In the genomic region with DNA sequence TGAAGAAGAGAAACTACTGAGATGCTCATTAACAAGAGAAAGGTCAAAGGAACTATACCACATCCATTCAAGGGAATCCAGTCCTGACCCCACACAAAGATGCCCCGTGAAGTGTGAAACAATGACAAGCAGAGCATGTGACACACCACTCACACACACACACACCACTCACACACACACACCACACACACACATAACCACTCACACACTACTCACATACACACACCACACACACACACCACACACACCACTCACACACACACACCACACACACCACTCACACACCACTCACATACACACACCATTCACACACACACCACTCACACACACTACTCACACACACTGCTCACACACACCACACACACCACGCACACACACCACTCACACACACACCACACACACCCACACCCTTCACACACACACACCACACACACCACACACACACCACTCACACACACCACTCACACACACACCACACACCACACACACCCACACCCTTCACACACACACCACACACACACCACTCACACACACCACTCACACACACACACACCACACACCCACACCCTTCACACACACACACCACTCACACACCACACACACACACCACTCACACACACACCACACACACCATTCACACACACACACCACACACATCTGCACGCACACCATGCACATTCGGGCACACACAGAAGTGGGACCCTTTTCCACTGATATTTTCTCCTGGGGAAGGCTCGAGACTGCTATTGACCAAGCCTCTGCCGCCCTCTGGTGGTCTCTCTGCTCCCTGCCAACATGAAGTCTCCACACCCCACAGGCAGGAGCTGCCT, we compare ENCODE assay signal across 1 cellular context.
A peak's percentile ranks its signal among the peaks of the same experiment; 100 is the strongest.
TF ChIP-seq lines count a peak whose summit lies in the region.

No MANE protein-coding gene starts in this region.

TF ChIP-seq in K562, 482 proteins besides CTCF, POLR2A, EP300 and RAD21 (continued from another document and continues in another):
- TF ChIP-seq ZNF175 (CRISPR knock-in tag; IDR thresholded peaks at IDR 0.05; ENCODE audit: low read depth) (no peak), JUND (IDR thresholded peaks at IDR 0.05; ENCODE audit: borderline replicate concordance, low read depth, low read length) (peak; percentile 83), JUND (tag; IDR thresholded peaks at IDR 0.05; ENCODE audit: borderline replicate concordance, low read depth, low read length) (peak; percentile 79; the same call in 2 of the 3 replicates), FOXA1 (IDR thresholded peaks at IDR 0.05; ENCODE audit: borderline replicate concordance) (no peak), ZNF165 (CRISPR knock-in tag; IDR thresholded peaks at IDR 0.05; ENCODE audit: borderline replicate concordance) (peak; percentile 55; the same call in 1 of the 2 replicates), NUFIP1 (IDR thresholded peaks at IDR 0.05; ENCODE audit: partially characterized antibody) (peak; percentile 87), RBM34 (IDR thresholded peaks at IDR 0.05; ENCODE audit: borderline replicate concordance, insufficient read depth, low read length) (no peak), ZBTB7A (IDR thresholded peaks at IDR 0.05; ENCODE audit: borderline replicate concordance, control insufficient read depth, low read depth, low read length) (no peak; the same call in 1 of the 2 replicates), PHTF2 (CRISPR knock-in tag; IDR thresholded peaks at IDR 0.05) (no peak), ZNF24 (IDR thresholded peaks at IDR 0.05) (peak; percentile 28; the same call in 1 of the 2 replicates), CTBP1 (IDR thresholded peaks at IDR 0.05; ENCODE audit: borderline replicate concordance) (peak; percentile 92; the same call in 1 of the 2 replicates), IRF2 (CRISPR knock-in tag; IDR thresholded peaks at IDR 0.05) (no peak), TEAD2 (tag; IDR thresholded peaks at IDR 0.05) (no peak), CXXC5 (CRISPR knock-in tag; IDR thresholded peaks at IDR 0.05) (peak; percentile 47), SNIP1 (IDR thresholded peaks at IDR 0.05; ENCODE audit: low read depth) (peak; percentile 48; the same call in 1 of the 2 replicates), BMI1 (IDR thresholded peaks at IDR 0.05; ENCODE audit: low read length) (peak; percentile 44; the same call in 1 of the 2 replicates), LEF1 (IDR thresholded peaks at IDR 0.05) (no peak; the same call in 1 of the 2 replicates), MYNN (IDR thresholded peaks at IDR 0.05) (peak; percentile 51; the same call in 1 of the 2 replicates), MYNN (CRISPR knock-in tag; IDR thresholded peaks at IDR 0.05) (no peak), PTTG1 (tag; IDR thresholded peaks at IDR 0.05; ENCODE audit: low read depth) (no peak), POLR2AphosphoS2 (IDR thresholded peaks at IDR 0.05; ENCODE audit: low read length) (peak; percentile 93; the same call in 1 of the 2 replicates), SIX5 (IDR thresholded peaks at IDR 0.05; ENCODE audit: borderline replicate concordance in 1 of 2, insufficient read depth in 1 of 2, low read depth in 1 of 2, low read length in 2 of 2) (no peak), CHD2 (IDR thresholded peaks at IDR 0.05; ENCODE audit: low read depth, low read length) (peak; percentile 50; the same call in 1 of the 2 replicates), TCF7L2 (IDR thresholded peaks at IDR 0.05; ENCODE audit: low read depth, low read length) (0 out of 2 replicates have a peak, but pooled peaks have one; percentile 30), SUPT5H (IDR thresholded peaks at IDR 0.05) (peak; percentile 73; the same call in 1 of the 2 replicates), HNRNPLL (IDR thresholded peaks at IDR 0.05; ENCODE audit: low read depth, low read length, poor library complexity, severe bottlenecking) (peak; percentile 50), HSF4 (CRISPR knock-in tag; IDR thresholded peaks at IDR 0.05; ENCODE audit: borderline replicate concordance) (peak; percentile 34; the same call in 1 of the 2 replicates), ZNF134 (CRISPR knock-in tag; conservative IDR thresholded peaks at IDR 0.05) (no peak), CHCHD3 (CRISPR knock-in tag; IDR thresholded peaks at IDR 0.05) (no peak), ELF2 (CRISPR knock-in tag; IDR thresholded peaks at IDR 0.05) (no peak), ZNF707 (CRISPR knock-in tag; conservative IDR thresholded peaks at IDR 0.05) (no peak), ZNF561 (CRISPR knock-in tag; conservative IDR thresholded peaks at IDR 0.05) (peak; percentile 65; the same call in 1 of the 2 replicates)
- TF ChIP-seq, protein P1, sequence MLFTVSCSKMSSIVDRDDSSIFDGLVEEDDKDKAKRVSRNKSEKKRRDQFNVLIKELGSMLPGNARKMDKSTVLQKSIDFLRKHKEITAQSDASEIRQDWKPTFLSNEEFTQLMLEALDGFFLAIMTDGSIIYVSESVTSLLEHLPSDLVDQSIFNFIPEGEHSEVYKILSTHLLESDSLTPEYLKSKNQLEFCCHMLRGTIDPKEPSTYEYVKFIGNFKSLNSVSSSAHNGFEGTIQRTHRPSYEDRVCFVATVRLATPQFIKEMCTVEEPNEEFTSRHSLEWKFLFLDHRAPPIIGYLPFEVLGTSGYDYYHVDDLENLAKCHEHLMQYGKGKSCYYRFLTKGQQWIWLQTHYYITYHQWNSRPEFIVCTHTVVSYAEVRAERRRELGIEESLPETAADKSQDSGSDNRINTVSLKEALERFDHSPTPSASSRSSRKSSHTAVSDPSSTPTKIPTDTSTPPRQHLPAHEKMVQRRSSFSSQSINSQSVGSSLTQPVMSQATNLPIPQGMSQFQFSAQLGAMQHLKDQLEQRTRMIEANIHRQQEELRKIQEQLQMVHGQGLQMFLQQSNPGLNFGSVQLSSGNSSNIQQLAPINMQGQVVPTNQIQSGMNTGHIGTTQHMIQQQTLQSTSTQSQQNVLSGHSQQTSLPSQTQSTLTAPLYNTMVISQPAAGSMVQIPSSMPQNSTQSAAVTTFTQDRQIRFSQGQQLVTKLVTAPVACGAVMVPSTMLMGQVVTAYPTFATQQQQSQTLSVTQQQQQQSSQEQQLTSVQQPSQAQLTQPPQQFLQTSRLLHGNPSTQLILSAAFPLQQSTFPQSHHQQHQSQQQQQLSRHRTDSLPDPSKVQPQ (CRISPR knock-in tag; IDR thresholded peaks at IDR 0.05; ENCODE audit: borderline replicate concordance), result no peak
- TF ChIP-seq, protein P2, sequence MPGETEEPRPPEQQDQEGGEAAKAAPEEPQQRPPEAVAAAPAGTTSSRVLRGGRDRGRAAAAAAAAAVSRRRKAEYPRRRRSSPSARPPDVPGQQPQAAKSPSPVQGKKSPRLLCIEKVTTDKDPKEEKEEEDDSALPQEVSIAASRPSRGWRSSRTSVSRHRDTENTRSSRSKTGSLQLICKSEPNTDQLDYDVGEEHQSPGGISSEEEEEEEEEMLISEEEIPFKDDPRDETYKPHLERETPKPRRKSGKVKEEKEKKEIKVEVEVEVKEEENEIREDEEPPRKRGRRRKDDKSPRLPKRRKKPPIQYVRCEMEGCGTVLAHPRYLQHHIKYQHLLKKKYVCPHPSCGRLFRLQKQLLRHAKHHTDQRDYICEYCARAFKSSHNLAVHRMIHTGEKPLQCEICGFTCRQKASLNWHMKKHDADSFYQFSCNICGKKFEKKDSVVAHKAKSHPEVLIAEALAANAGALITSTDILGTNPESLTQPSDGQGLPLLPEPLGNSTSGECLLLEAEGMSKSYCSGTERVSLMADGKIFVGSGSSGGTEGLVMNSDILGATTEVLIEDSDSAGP (CRISPR knock-in tag; IDR thresholded peaks at IDR 0.05), result no peak
- TF ChIP-seq, protein P3, sequence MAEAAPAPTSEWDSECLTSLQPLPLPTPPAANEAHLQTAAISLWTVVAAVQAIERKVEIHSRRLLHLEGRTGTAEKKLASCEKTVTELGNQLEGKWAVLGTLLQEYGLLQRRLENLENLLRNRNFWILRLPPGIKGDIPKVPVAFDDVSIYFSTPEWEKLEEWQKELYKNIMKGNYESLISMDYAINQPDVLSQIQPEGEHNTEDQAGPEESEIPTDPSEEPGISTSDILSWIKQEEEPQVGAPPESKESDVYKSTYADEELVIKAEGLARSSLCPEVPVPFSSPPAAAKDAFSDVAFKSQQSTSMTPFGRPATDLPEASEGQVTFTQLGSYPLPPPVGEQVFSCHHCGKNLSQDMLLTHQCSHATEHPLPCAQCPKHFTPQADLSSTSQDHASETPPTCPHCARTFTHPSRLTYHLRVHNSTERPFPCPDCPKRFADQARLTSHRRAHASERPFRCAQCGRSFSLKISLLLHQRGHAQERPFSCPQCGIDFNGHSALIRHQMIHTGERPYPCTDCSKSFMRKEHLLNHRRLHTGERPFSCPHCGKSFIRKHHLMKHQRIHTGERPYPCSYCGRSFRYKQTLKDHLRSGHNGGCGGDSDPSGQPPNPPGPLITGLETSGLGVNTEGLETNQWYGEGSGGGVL (CRISPR knock-in tag; IDR thresholded peaks at IDR 0.05), result no peak
- TF ChIP-seq, protein P4, sequence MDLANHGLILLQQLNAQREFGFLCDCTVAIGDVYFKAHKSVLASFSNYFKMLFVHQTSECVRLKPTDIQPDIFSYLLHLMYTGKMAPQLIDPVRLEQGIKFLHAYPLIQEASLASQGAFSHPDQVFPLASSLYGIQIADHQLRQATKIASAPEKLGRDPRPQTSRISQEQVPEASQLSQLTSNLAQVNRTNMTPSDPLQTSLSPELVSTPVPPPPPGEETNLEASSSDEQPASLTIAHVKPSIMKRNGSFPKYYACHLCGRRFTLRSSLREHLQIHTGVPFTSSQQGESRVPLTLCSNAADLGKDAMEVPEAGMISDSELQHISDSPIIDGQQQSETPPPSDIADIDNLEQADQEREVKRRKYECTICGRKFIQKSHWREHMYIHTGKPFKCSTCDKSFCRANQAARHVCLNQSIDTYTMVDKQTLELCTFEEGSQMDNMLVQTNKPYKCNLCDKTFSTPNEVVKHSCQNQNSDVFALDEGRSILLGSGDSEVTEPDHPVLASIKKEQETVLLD (IDR thresholded peaks at IDR 0.05), result peak; percentile 93
- TF ChIP-seq, protein P5, sequence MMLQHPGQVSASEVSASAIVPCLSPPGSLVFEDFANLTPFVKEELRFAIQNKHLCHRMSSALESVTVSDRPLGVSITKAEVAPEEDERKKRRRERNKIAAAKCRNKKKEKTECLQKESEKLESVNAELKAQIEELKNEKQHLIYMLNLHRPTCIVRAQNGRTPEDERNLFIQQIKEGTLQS (IDR thresholded peaks at IDR 0.05), result no peak
- TF ChIP-seq, protein P5 (CRISPR knock-in tag; conservative IDR thresholded peaks at IDR 0.05), result peak; percentile 64; the same call in 1 of the 2 replicates
- TF ChIP-seq, protein P6, sequence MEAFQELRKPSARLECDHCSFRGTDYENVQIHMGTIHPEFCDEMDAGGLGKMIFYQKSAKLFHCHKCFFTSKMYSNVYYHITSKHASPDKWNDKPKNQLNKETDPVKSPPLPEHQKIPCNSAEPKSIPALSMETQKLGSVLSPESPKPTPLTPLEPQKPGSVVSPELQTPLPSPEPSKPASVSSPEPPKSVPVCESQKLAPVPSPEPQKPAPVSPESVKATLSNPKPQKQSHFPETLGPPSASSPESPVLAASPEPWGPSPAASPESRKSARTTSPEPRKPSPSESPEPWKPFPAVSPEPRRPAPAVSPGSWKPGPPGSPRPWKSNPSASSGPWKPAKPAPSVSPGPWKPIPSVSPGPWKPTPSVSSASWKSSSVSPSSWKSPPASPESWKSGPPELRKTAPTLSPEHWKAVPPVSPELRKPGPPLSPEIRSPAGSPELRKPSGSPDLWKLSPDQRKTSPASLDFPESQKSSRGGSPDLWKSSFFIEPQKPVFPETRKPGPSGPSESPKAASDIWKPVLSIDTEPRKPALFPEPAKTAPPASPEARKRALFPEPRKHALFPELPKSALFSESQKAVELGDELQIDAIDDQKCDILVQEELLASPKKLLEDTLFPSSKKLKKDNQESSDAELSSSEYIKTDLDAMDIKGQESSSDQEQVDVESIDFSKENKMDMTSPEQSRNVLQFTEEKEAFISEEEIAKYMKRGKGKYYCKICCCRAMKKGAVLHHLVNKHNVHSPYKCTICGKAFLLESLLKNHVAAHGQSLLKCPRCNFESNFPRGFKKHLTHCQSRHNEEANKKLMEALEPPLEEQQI (IDR thresholded peaks at IDR 0.05), result no peak
- TF ChIP-seq, protein P7, sequence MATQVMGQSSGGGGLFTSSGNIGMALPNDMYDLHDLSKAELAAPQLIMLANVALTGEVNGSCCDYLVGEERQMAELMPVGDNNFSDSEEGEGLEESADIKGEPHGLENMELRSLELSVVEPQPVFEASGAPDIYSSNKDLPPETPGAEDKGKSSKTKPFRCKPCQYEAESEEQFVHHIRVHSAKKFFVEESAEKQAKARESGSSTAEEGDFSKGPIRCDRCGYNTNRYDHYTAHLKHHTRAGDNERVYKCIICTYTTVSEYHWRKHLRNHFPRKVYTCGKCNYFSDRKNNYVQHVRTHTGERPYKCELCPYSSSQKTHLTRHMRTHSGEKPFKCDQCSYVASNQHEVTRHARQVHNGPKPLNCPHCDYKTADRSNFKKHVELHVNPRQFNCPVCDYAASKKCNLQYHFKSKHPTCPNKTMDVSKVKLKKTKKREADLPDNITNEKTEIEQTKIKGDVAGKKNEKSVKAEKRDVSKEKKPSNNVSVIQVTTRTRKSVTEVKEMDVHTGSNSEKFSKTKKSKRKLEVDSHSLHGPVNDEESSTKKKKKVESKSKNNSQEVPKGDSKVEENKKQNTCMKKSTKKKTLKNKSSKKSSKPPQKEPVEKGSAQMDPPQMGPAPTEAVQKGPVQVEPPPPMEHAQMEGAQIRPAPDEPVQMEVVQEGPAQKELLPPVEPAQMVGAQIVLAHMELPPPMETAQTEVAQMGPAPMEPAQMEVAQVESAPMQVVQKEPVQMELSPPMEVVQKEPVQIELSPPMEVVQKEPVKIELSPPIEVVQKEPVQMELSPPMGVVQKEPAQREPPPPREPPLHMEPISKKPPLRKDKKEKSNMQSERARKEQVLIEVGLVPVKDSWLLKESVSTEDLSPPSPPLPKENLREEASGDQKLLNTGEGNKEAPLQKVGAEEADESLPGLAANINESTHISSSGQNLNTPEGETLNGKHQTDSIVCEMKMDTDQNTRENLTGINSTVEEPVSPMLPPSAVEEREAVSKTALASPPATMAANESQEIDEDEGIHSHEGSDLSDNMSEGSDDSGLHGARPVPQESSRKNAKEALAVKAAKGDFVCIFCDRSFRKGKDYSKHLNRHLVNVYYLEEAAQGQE (CRISPR knock-in tag; IDR thresholded peaks at IDR 0.05; ENCODE audit: low read depth), result peak; percentile 66; the same call in 1 of the 2 replicates
